ENCODE assay signal across 1 cellular context in the genomic region with DNA sequence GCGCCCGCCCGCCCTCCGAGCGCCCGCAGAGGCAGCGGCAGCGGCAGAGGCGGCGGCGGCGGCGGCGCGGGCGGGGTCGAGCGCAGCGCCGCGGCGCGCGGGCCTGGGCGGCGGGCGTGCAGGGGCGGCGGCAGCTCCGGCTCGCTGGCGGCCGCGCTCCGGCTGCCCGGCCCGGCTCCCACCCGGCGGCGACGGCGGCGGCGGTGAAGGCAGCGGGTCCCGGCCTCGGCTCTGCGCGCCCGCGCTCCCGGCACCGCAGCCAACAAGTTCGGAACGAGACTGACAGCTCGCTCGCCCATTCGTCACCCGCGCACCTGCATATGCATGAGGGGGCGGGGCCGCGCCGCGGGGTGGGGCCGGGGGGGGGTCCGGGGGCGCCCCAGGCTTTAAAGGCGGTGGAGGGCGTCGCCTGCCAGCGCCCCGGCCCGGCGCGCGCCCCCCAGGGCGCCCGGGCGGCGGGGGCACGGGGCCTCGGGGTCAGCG.
A peak's percentile ranks its signal among the peaks of the same experiment; 100 is the strongest.
TF ChIP-seq lines count a peak whose summit lies in the region.

Gene JAG2 (minus strand): TSS at position 281 of the 483 bp plus-strand sequence. CDS start 356 bp downstream, outside the sequence.

TF ChIP-seq in K562, 482 proteins besides CTCF, POLR2A, EP300 and RAD21 (continued from another document):
- TF ChIP-seq PBX2 (CRISPR knock-in tag; IDR thresholded peaks at IDR 0.05; ENCODE audit: low read depth) (peak; percentile 55), PBX2 (tag; conservative IDR thresholded peaks at IDR 0.05; ENCODE audit: low read depth) (no peak), TCF7 (IDR thresholded peaks at IDR 0.05; ENCODE audit: borderline replicate concordance) (no peak), NCOA2 (IDR thresholded peaks at IDR 0.05; ENCODE audit: partially characterized antibody in 2 of 2) (no peak), SP2 (IDR thresholded peaks at IDR 0.05; ENCODE audit: extremely low read depth, low read depth, low read length, poor library complexity, severe bottlenecking) (peak; percentile 14), EZH2 (IDR thresholded peaks at IDR 0.05; ENCODE audit: borderline replicate concordance, low read depth, low read length) (no peak), PKNOX1 (IDR thresholded peaks at IDR 0.05) (peak; percentile 68), CCNT2 (IDR thresholded peaks at IDR 0.05; ENCODE audit: borderline replicate concordance, extremely low read depth, insufficient read length, low read depth, low read length) (no peak), TEAD2 (tag; IDR thresholded peaks at IDR 0.05) (no peak), ZNF740 (CRISPR knock-in tag; IDR thresholded peaks at IDR 0.05) (no peak), ZNF740 (tag; IDR thresholded peaks at IDR 0.05) (peak in 1 of 2 experiments; percentile 53; a peak in 1 of 4 replicates), ZNF274 (IDR thresholded peaks at IDR 0.05; ENCODE audit: borderline replicate concordance, low read depth, low read length) (no peak), ZNF175 (CRISPR knock-in tag; IDR thresholded peaks at IDR 0.05; ENCODE audit: low read depth) (no peak), RFX7 (CRISPR knock-in tag; IDR thresholded peaks at IDR 0.05) (no peak), THRAP3 (IDR thresholded peaks at IDR 0.05; ENCODE audit: borderline replicate concordance) (no peak), ZNF134 (CRISPR knock-in tag; conservative IDR thresholded peaks at IDR 0.05) (no peak), CBX2 (IDR thresholded peaks at IDR 0.05; ENCODE audit: insufficient read depth, low read length, poor library complexity, severe bottlenecking) (no peak), NCOA1 (IDR thresholded peaks at IDR 0.05; ENCODE audit: low read depth) (no peak)
- TF ChIP-seq, protein P1, sequence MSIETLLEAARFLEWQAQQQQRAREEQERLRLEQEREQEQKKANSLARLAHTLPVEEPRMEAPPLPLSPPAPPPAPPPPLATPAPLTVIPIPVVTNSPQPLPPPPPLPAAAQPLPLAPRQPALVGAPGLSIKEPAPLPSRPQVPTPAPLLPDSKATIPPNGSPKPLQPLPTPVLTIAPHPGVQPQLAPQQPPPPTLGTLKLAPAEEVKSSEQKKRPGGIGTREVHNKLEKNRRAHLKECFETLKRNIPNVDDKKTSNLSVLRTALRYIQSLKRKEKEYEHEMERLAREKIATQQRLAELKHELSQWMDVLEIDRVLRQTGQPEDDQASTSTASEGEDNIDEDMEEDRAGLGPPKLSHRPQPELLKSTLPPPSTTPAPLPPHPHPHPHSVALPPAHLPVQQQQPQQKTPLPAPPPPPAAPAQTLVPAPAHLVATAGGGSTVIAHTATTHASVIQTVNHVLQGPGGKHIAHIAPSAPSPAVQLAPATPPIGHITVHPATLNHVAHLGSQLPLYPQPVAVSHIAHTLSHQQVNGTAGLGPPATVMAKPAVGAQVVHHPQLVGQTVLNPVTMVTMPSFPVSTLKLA (conservative IDR thresholded peaks at IDR 0.05) = no peak
